Comparison of ENCODE assay signal across 8 cellular contexts in the genomic region with DNA sequence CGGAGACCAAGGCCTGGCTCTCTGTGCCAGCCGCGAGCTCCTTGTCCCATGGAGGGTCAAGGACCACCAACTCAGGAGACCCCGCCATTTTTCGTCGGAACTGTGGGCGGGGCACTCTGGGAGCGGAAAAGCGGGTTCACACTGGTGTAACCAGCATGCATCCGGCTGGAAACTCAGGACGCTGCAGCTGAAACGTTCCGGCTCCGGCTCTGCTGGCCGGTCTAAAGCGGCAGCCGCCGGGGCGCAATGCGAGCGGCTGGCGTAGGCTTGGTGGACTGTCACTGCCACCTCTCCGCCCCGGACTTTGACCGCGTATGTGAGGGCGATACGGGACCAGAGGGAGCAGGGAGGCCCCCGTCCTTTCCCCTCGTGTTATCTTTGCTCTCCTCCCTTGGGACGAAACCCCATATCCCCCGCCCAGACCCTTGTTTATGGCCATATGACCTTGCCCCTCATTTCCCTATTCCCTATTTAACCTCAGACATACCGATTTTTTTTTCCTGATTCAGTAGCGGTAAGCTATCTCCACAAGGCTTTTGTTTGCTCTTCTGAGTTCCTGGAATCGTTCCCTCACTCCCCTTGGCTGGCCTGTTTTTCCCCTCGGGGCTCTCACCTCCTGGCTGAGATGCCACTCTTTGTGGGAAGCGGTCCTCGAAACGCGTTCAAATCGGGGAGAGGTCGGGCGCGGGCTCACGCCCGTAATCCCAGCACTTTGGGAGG. TPM values are rescaled to one million over a fixed set of nuclear protein-coding genes. Genes with fewer than 3 reads are reported as not detected.
DNase-seq lines count a peak whose midpoint lies in the region; ATAC-seq and TF ChIP-seq lines count a peak whose summit lies in the region.

A gene with protein sequence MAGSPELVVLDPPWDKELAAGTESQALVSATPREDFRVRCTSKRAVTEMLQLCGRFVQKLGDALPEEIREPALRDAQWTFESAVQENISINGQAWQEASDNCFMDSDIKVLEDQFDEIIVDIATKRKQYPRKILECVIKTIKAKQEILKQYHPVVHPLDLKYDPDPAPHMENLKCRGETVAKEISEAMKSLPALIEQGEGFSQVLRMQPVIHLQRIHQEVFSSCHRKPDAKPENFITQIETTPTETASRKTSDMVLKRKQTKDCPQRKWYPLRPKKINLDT (minus strand): TSS at position 102 of the 720 bp plus-strand sequence. CDS start 14 bp downstream, at position 88.
A gene with protein sequence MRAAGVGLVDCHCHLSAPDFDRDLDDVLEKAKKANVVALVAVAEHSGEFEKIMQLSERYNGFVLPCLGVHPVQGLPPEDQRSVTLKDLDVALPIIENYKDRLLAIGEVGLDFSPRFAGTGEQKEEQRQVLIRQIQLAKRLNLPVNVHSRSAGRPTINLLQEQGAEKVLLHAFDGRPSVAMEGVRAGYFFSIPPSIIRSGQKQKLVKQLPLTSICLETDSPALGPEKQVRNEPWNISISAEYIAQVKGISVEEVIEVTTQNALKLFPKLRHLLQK (plus strand): TSS at position 219 of the 720 bp plus-strand sequence. CDS start 28 bp downstream, at position 247.

- DNase-seq in NCI-H146 treated with DMSO at 0.1 percent for 48 hours (lab: John Stamatoyannopoulos, UW; ENCODE audit: unreplicated experiment) = peak; percentile 83
- peak; percentile 53 for DNase-seq in amniotic stem cell (lab: John Stamatoyannopoulos, UW)
- peak; percentile 88 for DNase-seq in left ventricle myocardium inferior
- peak; percentile 98 for DNase-seq in progenitor cell of endocrine pancreas (ENCODE audit: low spot score, unreplicated experiment)
- peak; percentile 94 for DNase-seq in upper lobe of right lung

- TF ChIP-seq CTCF in left ventricle myocardium inferior (IDR thresholded peaks at IDR 0.05; ENCODE audit: borderline replicate concordance) (no peak), progenitor cell of endocrine pancreas (IDR thresholded peaks at IDR 0.05; ENCODE audit: unreplicated experiment) (no peak), upper lobe of right lung (IDR thresholded peaks at IDR 0.05) (no peak)

- intact Hi-C loops in left ventricle myocardium inferior (cut with micrococcal nuclease) = no loop called here
- intact Hi-C loops in upper lobe of right lung (cut with DNase I) = no loop called here

- H3K27me3 ChIP-seq in left ventricle myocardium inferior (ENCODE audit: low read depth) = no peaks in the 10 kb centered on the region
- H3K27me3 ChIP-seq in upper lobe of right lung = no peaks in the 10 kb centered on the region

- H3K4me1 ChIP-seq in left ventricle myocardium inferior (peaks cover 55% of the 10 kb centered on the region), upper lobe of right lung (peaks cover 20% of the 10 kb centered on the region)

- H3K27me3 Mint-ChIP-seq in T-helper 1 cell treated with Interleukin-12 subunit alpha and Interleukin-12 subunit beta and Interleukin-4 antibody, amounts not matched to agents 30 μg/mL and 1 μg/mL, for 36 hours (ENCODE audit: low read depth) = no peaks in the 10 kb centered on the region
- no peaks in the 10 kb centered on the region for H3K27me3 Mint-ChIP-seq in progenitor cell of endocrine pancreas

- H3K36me3 ChIP-seq in left ventricle myocardium inferior = peaks cover 14% of the 10 kb centered on the region
- H3K36me3 ChIP-seq in upper lobe of right lung = peaks cover 13% of the 10 kb centered on the region

- ATAC-seq in GM18498 (IDR thresholded peaks at IDR 0.05; ENCODE audit: unreplicated experiment) (peak; percentile 70), HG02884 (IDR thresholded peaks at IDR 0.05; ENCODE audit: unreplicated experiment) (peak; percentile 61), upper lobe of right lung (peak; percentile 99)

- H3K4me1 Mint-ChIP-seq in T-helper 1 cell treated with Interleukin-12 subunit alpha and Interleukin-12 subunit beta and Interleukin-4 antibody, amounts not matched to agents 30 μg/mL and 1 μg/mL, for 36 hours (ENCODE audit: low read depth) = peaks cover 28% of the 10 kb centered on the region
- peaks cover 24% of the 10 kb centered on the region for H3K4me1 Mint-ChIP-seq in progenitor cell of endocrine pancreas (ENCODE audit: low read depth)

- peak within 1 kb of the TSS; percentile 100 for H3K4me3 Mint-ChIP-seq in T-helper 1 cell treated with Interleukin-12 subunit alpha and Interleukin-12 subunit beta and Interleukin-4 antibody, amounts not matched to agents 30 μg/mL and 1 μg/mL, for 36 hours
- peak within 1 kb of the TSS; percentile 86 for H3K4me3 Mint-ChIP-seq in progenitor cell of endocrine pancreas (ENCODE audit: low read depth)

- H3K27ac Mint-ChIP-seq in T-helper 1 cell treated with Interleukin-12 subunit alpha and Interleukin-12 subunit beta and Interleukin-4 antibody, amounts not matched to agents 30 μg/mL and 1 μg/mL, for 36 hours = peak within 1 kb of the TSS; percentile 99
- H3K27ac Mint-ChIP-seq in progenitor cell of endocrine pancreas = peak within 1 kb of the TSS; percentile 97

- peak within 1 kb of the TSS; percentile 94 for H3K27ac ChIP-seq in left ventricle myocardium inferior (replicated peaks)
- H3K27ac ChIP-seq in upper lobe of right lung = peak within 1 kb of the TSS; percentile 97

- H3K9me3 ChIP-seq in left ventricle myocardium inferior (replicated peaks) = no peaks in the 10 kb centered on the region
- no peaks in the 10 kb centered on the region for H3K9me3 ChIP-seq in upper lobe of right lung

- H3K4me3 ChIP-seq in left ventricle myocardium inferior (peak within 1 kb of the TSS; percentile 86), upper lobe of right lung (peak within 1 kb of the TSS; percentile 99)

- H3K36me3 Mint-ChIP-seq in T-helper 1 cell treated with Interleukin-12 subunit alpha and Interleukin-12 subunit beta and Interleukin-4 antibody, amounts not matched to agents 30 μg/mL and 1 μg/mL, for 36 hours (ENCODE audit: low read depth) = peaks cover 14% of the 10 kb centered on the region
- H3K36me3 Mint-ChIP-seq in progenitor cell of endocrine pancreas (ENCODE audit: insufficient read depth) = peaks cover 3% of the 10 kb centered on the region

- peaks cover 9% of the 10 kb centered on the region for H3K9me3 Mint-ChIP-seq in T-helper 1 cell treated with Interleukin-12 subunit alpha and Interleukin-12 subunit beta and Interleukin-4 antibody, amounts not matched to agents 30 μg/mL and 1 μg/mL, for 36 hours
- H3K9me3 Mint-ChIP-seq in progenitor cell of endocrine pancreas (ENCODE audit: low read depth) = no peaks in the 10 kb centered on the region

RNA-seq across cellular contexts. Expression of the first gene that starts in this region (rescaled TPM):
- total RNA-seq in left ventricle myocardium inferior (29.0 TPM), progenitor cell of endocrine pancreas (37.2 and 41.1 TPM in 2 replicates), upper lobe of right lung (30.2 TPM)

RNA-seq across cellular contexts. Expression of the second gene that starts in this region (rescaled TPM):
- total RNA-seq in left ventricle myocardium inferior = 23.5 TPM
- total RNA-seq in progenitor cell of endocrine pancreas = 12.1 and 15.0 TPM in 2 replicates
- total RNA-seq in upper lobe of right lung = 13.0 TPM

Comparison
In these comparisons a context has a peak if more than half of its experiments do, and no peak if none do; other contexts are left out.
1. Peak in every context shown above with its lines: DNase-seq, ATAC-seq, H3K4me3 ChIP-seq and H3K27ac ChIP-seq.